ENCODE assay signal across 1 cellular context in the genomic region with DNA sequence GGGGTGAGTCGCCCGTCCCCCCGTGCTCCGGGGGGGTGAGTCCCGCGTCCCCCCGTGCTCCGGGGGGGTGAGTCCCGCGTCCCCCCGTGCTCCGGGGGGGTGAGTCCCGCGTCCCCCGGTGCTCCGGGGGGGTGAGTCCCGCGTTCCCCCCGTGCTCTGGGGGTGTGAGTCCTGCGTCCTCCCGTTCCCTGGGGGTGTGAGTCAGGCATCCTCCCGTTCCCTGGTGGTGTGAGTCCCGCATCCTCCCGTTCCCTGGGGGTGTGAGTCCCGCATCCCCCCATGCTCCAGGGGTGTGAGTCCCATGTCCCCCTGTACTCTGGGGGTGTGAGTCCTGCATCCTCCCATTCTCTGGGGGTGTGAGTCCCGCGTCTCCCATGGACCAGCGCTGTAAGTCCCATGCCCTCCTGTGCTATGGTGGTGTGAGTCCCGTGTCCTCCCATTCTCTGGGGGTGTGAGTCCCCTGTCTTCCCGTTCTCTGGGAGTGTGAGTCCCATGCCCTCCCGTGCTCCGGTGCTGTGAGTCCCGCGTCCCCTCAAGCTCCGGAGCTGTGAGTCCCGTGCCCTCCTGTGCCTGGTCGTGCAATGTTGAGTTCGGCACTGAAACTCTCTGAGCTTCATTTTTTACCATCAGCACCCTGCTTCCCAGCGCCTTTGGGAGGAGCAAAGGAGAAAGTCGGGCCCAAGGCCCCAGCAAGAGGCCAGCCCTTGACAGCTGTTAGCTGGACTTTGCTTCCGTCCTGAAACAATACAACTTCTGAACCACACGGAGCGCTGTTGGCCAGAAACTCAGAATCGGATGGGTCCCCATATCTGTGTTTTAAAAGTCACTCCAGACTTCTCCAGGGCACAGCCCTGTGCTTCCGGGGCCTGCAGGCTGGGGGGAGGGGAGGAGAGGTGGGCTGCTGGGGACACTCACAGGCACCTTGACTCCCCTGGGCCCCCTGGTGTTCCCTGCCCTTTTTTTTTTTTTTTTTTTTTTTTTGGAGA.
TF ChIP-seq lines count a peak whose summit lies in the region.

No MANE protein-coding gene starts in this region.

TF ChIP-seq in WTC11, 78 proteins besides CTCF, POLR2A, EP300 and RAD21 (continued from another document):
- TF ChIP-seq, protein P1, sequence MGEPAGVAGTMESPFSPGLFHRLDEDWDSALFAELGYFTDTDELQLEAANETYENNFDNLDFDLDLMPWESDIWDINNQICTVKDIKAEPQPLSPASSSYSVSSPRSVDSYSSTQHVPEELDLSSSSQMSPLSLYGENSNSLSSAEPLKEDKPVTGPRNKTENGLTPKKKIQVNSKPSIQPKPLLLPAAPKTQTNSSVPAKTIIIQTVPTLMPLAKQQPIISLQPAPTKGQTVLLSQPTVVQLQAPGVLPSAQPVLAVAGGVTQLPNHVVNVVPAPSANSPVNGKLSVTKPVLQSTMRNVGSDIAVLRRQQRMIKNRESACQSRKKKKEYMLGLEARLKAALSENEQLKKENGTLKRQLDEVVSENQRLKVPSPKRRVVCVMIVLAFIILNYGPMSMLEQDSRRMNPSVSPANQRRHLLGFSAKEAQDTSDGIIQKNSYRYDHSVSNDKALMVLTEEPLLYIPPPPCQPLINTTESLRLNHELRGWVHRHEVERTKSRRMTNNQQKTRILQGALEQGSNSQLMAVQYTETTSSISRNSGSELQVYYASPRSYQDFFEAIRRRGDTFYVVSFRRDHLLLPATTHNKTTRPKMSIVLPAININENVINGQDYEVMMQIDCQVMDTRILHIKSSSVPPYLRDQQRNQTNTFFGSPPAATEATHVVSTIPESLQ (CRISPR knock-in tag; IDR thresholded peaks at IDR 0.05) = no peak
- no peak for TF ChIP-seq SP1 (CRISPR knock-in tag; conservative IDR thresholded peaks at IDR 0.05)
